1 cellular context compared by ENCODE assay signal in genomic region chr12:100200450-100201181, GRCh38.
TF ChIP-seq lines count a peak whose summit lies in the region.

Gene ACTR6 (plus strand): TSS chr12:100200815. CDS start chr12:100200852, 37 bp downstream.

TF ChIP-seq in HepG2, 621 proteins besides CTCF, POLR2A, EP300 and RAD21 (continued from another document and continues in another):
- TF ChIP-seq REST (IDR thresholded peaks at IDR 0.05; ENCODE audit: borderline replicate concordance in 1 of 2, low read depth in 1 of 2, low read length in 2 of 2) = peak in 1 of 2 experiments; percentile 44; a peak in 1 of 4 replicates
- peak; percentile 94 for TF ChIP-seq GABPB1 (CRISPR knock-in tag; IDR thresholded peaks at IDR 0.05)
- TF ChIP-seq ZNF574 (CRISPR knock-in tag; IDR thresholded peaks at IDR 0.05) = peak; percentile 100
- TF ChIP-seq MAF1 (CRISPR knock-in tag; IDR thresholded peaks at IDR 0.05; ENCODE audit: borderline replicate concordance) = no peak; the same call in 1 of the 2 replicates
- TF ChIP-seq ZNF883 (CRISPR knock-in tag; IDR thresholded peaks at IDR 0.05; ENCODE audit: not compliant biosample characterization) = no peak
- TF ChIP-seq BATF2 (CRISPR knock-in tag; IDR thresholded peaks at IDR 0.05) = no peak
- TF ChIP-seq PAF1 (CRISPR knock-in tag; IDR thresholded peaks at IDR 0.05) = no peak
- TF ChIP-seq ZNF550 (CRISPR knock-in tag; IDR thresholded peaks at IDR 0.05; ENCODE audit: borderline replicate concordance) = no peak
- no peak for TF ChIP-seq PPARG (CRISPR knock-in tag; conservative IDR thresholded peaks at IDR 0.05)
- TF ChIP-seq BORCS8-MEF2B (CRISPR knock-in tag; IDR thresholded peaks at IDR 0.05) = no peak
- no peak for TF ChIP-seq TEF (CRISPR knock-in tag; IDR thresholded peaks at IDR 0.05)
- TF ChIP-seq ZFYVE20 (CRISPR knock-in tag; IDR thresholded peaks at IDR 0.05; ENCODE audit: borderline replicate concordance, low read depth) = no peak
- 0 out of 2 replicates have a peak, but pooled peaks have one; percentile 52 for TF ChIP-seq KLF12 (CRISPR knock-in tag; IDR thresholded peaks at IDR 0.05; ENCODE audit: borderline replicate concordance)
- TF ChIP-seq ZNF512B (CRISPR knock-in tag; IDR thresholded peaks at IDR 0.05; ENCODE audit: borderline replicate concordance) = no peak
- TF ChIP-seq ZNF646 (CRISPR knock-in tag; IDR thresholded peaks at IDR 0.05) = peak; percentile 64
- no peak for TF ChIP-seq TRIM24 (CRISPR knock-in tag; IDR thresholded peaks at IDR 0.05)
- no peak for TF ChIP-seq REXO4 (CRISPR knock-in tag; IDR thresholded peaks at IDR 0.05; ENCODE audit: borderline replicate concordance)
- TF ChIP-seq IRF9 (CRISPR knock-in tag; IDR thresholded peaks at IDR 0.05; ENCODE audit: borderline replicate concordance) = no peak
- TF ChIP-seq SOX13 (IDR thresholded peaks at IDR 0.05) = no peak
- TF ChIP-seq SOX13 (CRISPR knock-in tag; conservative IDR thresholded peaks at IDR 0.05 in 1 of 2, IDR thresholded peaks at IDR 0.05 in 1 of 2) = peak in 1 of 2 experiments; percentile 31; a peak in 1 of 4 replicates
- TF ChIP-seq ZSCAN9 (CRISPR knock-in tag; IDR thresholded peaks at IDR 0.05; ENCODE audit: borderline replicate concordance) = 0 out of 2 replicates have a peak, but pooled peaks have one; percentile 47
- TF ChIP-seq MTF1 (CRISPR knock-in tag; IDR thresholded peaks at IDR 0.05) = no peak
- TF ChIP-seq ZNF264 (CRISPR knock-in tag; IDR thresholded peaks at IDR 0.05) = peak; percentile 73; the same call in 1 of the 2 replicates
- TF ChIP-seq MBNL3 (CRISPR knock-in tag; conservative IDR thresholded peaks at IDR 0.05) = no peak
- TF ChIP-seq ZBTB34 (CRISPR knock-in tag; IDR thresholded peaks at IDR 0.05) = no peak
- no peak for TF ChIP-seq ZNF780A (CRISPR knock-in tag; IDR thresholded peaks at IDR 0.05)
- TF ChIP-seq BCL3 (CRISPR knock-in tag; IDR thresholded peaks at IDR 0.05) = 0 out of 2 replicates have a peak, but pooled peaks have one; percentile 26
- no peak for TF ChIP-seq THYN1 (CRISPR knock-in tag; IDR thresholded peaks at IDR 0.05; ENCODE audit: borderline replicate concordance, low read depth)
- TF ChIP-seq PITX1 (CRISPR knock-in tag; IDR thresholded peaks at IDR 0.05) = 0 out of 2 replicates have a peak, but pooled peaks have one; percentile 34
- TF ChIP-seq NCOA5 (CRISPR knock-in tag; IDR thresholded peaks at IDR 0.05) = no peak
- no peak for TF ChIP-seq ZNF343 (CRISPR knock-in tag; IDR thresholded peaks at IDR 0.05)
- TF ChIP-seq HNF1B (CRISPR knock-in tag; IDR thresholded peaks at IDR 0.05) = peak; percentile 63; the same call in 1 of the 2 replicates
- peak; percentile 92 for TF ChIP-seq GATAD1 (CRISPR knock-in tag; IDR thresholded peaks at IDR 0.05)
- TF ChIP-seq ZNF317 (CRISPR knock-in tag; IDR thresholded peaks at IDR 0.05) = 0 out of 2 replicates have a peak, but pooled peaks have one; percentile 48
